In genomic region chr1:61301824-61302652, GRCh38 we compare ENCODE assay signal across 9 cellular contexts.
DNase-seq lines count a peak whose midpoint lies in the region; ATAC-seq and TF ChIP-seq lines count a peak whose summit lies in the region.
"Had no signal": no experiment of that assay in that cellular context is flagged by ENCODE, and none has a peak within 500 bp of the region (broad histone marks: within the 10 kb centered on the region; RNA-seq: fewer than 3 reads in every experiment).

No MANE protein-coding gene starts in this region.

- intact Hi-C loops in mammary epithelial cell (cut with micrococcal nuclease) (no loop called here), mucosa of descending colon (cut with DNase I, micrococcal nuclease) (no loop called here)

- H3K9ac ChIP-seq in mammary epithelial cell (ENCODE audit: insufficient read depth, low read length): no peak overlapping the region

- no peak overlapping the region for H3K4me2 ChIP-seq in mammary epithelial cell (ENCODE audit: insufficient read depth, low read depth, low read length)

- no peaks in the 10 kb centered on the region for H3K79me2 ChIP-seq in mammary epithelial cell (ENCODE audit: insufficient read depth, low read length)

- DNase-seq in EH (ENCODE audit: low read depth): peak; percentile 32
- peak; percentile 88 for DNase-seq in mammary epithelial cell
- DNase-seq in mucosa of descending colon: no peak
- no peak for DNase-seq in SKM-1 (lab: John Stamatoyannopoulos, UW; ENCODE audit: unreplicated experiment)
- no peak for DNase-seq in NCI-H146 (lab: John Stamatoyannopoulos, UW)
- no peak for DNase-seq in GM13976 (ENCODE audit: low spot score)
- DNase-seq: NCI-H1105 treated with DMSO at 0.1 percent for 48 hours had no signal

- H3K4me1 ChIP-seq in mammary epithelial cell (ENCODE audit: insufficient read depth, low read length) (peaks cover 5% of the 10 kb centered on the region), mucosa of descending colon (ENCODE audit: low read depth) (peaks cover 13% of the 10 kb centered on the region)

- H3K27me3 ChIP-seq in mammary epithelial cell (ENCODE audit: insufficient read depth, low read length): no peaks in the 10 kb centered on the region

- H3K4me3 ChIP-seq in mammary epithelial cell (replicated peaks in 1 of 3; ENCODE audit: insufficient read depth in 1 of 3, low read depth in 2 of 3, low read length in 3 of 3) (no peak overlapping the region), mucosa of descending colon (no peak overlapping the region)

- no peak overlapping the region for H2AFZ ChIP-seq in mammary epithelial cell (ENCODE audit: low read depth, low read length)

- H3K36me3 ChIP-seq in mammary epithelial cell (ENCODE audit: insufficient read depth, low read length) (no peaks in the 10 kb centered on the region), mucosa of descending colon (ENCODE audit: low read depth) (no peaks in the 10 kb centered on the region)

- dilution Hi-C loops in mammary epithelial cell (cut with HindIII; ENCODE audit: low sequenced_read_pairs): no loop called here

- in situ Hi-C loops in mammary epithelial cell (cut with MboI; ENCODE audit: low sequenced_read_pairs in 2 of 2) (no loop called here), GM13976 (cut with MboI; ENCODE audit: low sequenced_read_pairs, unreplicated experiment) (no loop called here)

- H3K9me3 ChIP-seq in mammary epithelial cell (replicated peaks; ENCODE audit: insufficient read depth, low read length) (no peaks in the 10 kb centered on the region), mucosa of descending colon (no peaks in the 10 kb centered on the region)

- peak overlapping the region; percentile 62 for H3K27ac ChIP-seq in mammary epithelial cell (ENCODE audit: insufficient read depth, low read depth, low read length)

- ATAC-seq in HG02938 (IDR thresholded peaks at IDR 0.05; ENCODE audit: unreplicated experiment) (peak; percentile 48), mucosa of descending colon (peak; percentile 28), GM18519 (IDR thresholded peaks at IDR 0.05; ENCODE audit: low FRiP score, unreplicated experiment) (no peak)

- CTCF ChIA-PET in mammary epithelial cell (lab: Charles Lee; ENCODE audit: low non-redundant PET): interaction anchor here (0.7 kb wide), 1 partner anchor 17 kb away, joined by 3 read pairs; no protein-coding TSS in a partner anchor

- no peak for TF ChIP-seq CTCF in mammary epithelial cell (conservative IDR thresholded peaks at IDR 0.05 in 1 of 2, IDR thresholded peaks at IDR 0.05 in 1 of 2; ENCODE audit: extremely low read depth in 1 of 2, insufficient read depth in 1 of 2, low read depth in 1 of 2, low read length in 2 of 2)
- TF ChIP-seq CTCF in mucosa of descending colon (IDR thresholded peaks at IDR 0.05): no peak
- no peak for TF ChIP-seq CTCF in GM13976 (IDR thresholded peaks at IDR 0.05; ENCODE audit: borderline replicate concordance, control extremely low read depth, extremely low read depth, insufficient read depth, missing control alignments)

- H4K20me1 ChIP-seq in mammary epithelial cell (ENCODE audit: insufficient read depth, low read length): no peaks in the 10 kb centered on the region

- BruUV-seq in mammary epithelial cell (replicated peaks; lab: Mats Ljungman, UMichigan): no TSS peak

- 60% methylated on average over 4 of the region's 4 CpGs for WGBS in mammary epithelial cell (ENCODE audit: low coverage, missing lambda C conversion rate)

Comparison
In these comparisons a context has a peak if more than half of its experiments do, and no peak if none do; other contexts are left out.
1. DNase-seq: peak in EH (single experiment) and mammary epithelial cell (single experiment); none in mucosa of descending colon (0 of 3), SKM-1 (single experiment), NCI-H146 (single experiment) and GM13976 (single experiment).